In genomic region chr18:25192065-25192464, GRCh38 we compare ENCODE assay signal across 26 cellular contexts.
"Had no signal": no experiment of that assay in that cellular context is flagged by ENCODE, and none has a peak within 500 bp of the region (broad histone marks: within the 10 kb centered on the region; RNA-seq: fewer than 3 reads in every experiment).

No MANE protein-coding gene starts in this region.

- ATAC-seq: activated CD8-positive, alpha-beta memory T cell treated with anti-CD3 and anti-CD28 coated beads, Interleukin-2, amount 10 ng/mL, durations not matched to agents 7 days and 5 days; activated CD8-positive, alpha-beta T cell treated with anti-CD3 and anti-CD28 coated beads, Interleukin-2, amount 10 ng/mL, durations not matched to agents 7 days and 5 days; activated T-cell treated with anti-CD3 and anti-CD28 coated beads, Interleukin-2, amount 50 U/mL, for 72 hours; body of pancreas; heart right ventricle; left lung; lower lobe of right lung; naive thymus-derived CD8-positive, alpha-beta T cell; right lobe of liver; stimulated activated naive CD8-positive, alpha-beta T cell treated with anti-CD3 and anti-CD28 coated beads, Interleukin-15, Interleukin-2, amounts not matched to agents 100 U/mL and 50 U/mL, for 24 hours had no signal

- DNase-seq: activated CD4-positive, alpha-beta T cell treated with anti-CD3 and anti-CD28 coated beads, Interleukin-2, amount 10 ng/mL, durations not matched to agents 7 days and 5 days; activated CD4-positive, CD25-positive, alpha-beta regulatory T cell treated with anti-CD3 and anti-CD28 coated beads, Interleukin-2, amount 50 U/mL, for 72 hours; activated CD8-positive, alpha-beta memory T cell treated with anti-CD3 and anti-CD28 coated beads, Interleukin-2, amount 10 ng/mL, durations not matched to agents 7 days and 5 days; activated CD8-positive, alpha-beta T cell treated with anti-CD3 and anti-CD28 coated beads, Interleukin-2, amount 10 ng/mL, durations not matched to agents 7 days and 5 days; activated naive CD4-positive, alpha-beta T cell; activated T-cell treated with anti-CD3 and anti-CD28 coated beads for 4 hours; activated T-cell treated with anti-CD3 and anti-CD28 coated beads, Interleukin-2, amount 50 U/mL, for 72 hours; anterior cingulate cortex; body of pancreas; dermis blood vessel endothelial cell; effector CD4-positive, alpha-beta T cell; esophagus squamous epithelium; foreskin melanocyte; heart right ventricle; left lung; lower lobe of right lung; mesenchymal stem cell; naive thymus-derived CD8-positive, alpha-beta T cell; right lobe of liver; stimulated activated CD4-positive, alpha-beta T cell treated with anti-CD3 and anti-CD28 coated beads, Interleukin-4, amount 100 ng/mL, for 1 hour; stimulated activated naive CD8-positive, alpha-beta T cell treated with anti-CD3 and anti-CD28 coated beads, Interleukin-15, Interleukin-2, amounts not matched to agents 100 U/mL and 50 U/mL, for 24 hours; T1000; trophoblast cell; WERI-Rb-1 had no signal

- H3K4me1 ChIP-seq: body of pancreas, esophagus squamous epithelium, heart right ventricle, left lung, lower lobe of right lung, right lobe of liver had no signal

- H3K36me3 ChIP-seq: esophagus squamous epithelium, left lung, lower lobe of right lung, right lobe of liver, thoracic aorta, WERI-Rb-1 had no signal

- H3K4me3 ChIP-seq: body of pancreas, esophagus squamous epithelium, heart right ventricle, left lung, lower lobe of right lung, right lobe of liver, thoracic aorta had no signal

- H3K9me3 ChIP-seq: body of pancreas, esophagus squamous epithelium, heart right ventricle, left lung, lower lobe of right lung, right lobe of liver, thoracic aorta had no signal

- H3K27me3 ChIP-seq: body of pancreas, esophagus squamous epithelium, heart right ventricle, left lung, right lobe of liver had no signal

- H3K27ac ChIP-seq: body of pancreas, epithelial cell of prostate, esophagus squamous epithelium, heart right ventricle, left lung, lower lobe of right lung, right lobe of liver, thoracic aorta, WERI-Rb-1 had no signal
